8 cellular contexts compared by ENCODE assay signal in the genomic region with DNA sequence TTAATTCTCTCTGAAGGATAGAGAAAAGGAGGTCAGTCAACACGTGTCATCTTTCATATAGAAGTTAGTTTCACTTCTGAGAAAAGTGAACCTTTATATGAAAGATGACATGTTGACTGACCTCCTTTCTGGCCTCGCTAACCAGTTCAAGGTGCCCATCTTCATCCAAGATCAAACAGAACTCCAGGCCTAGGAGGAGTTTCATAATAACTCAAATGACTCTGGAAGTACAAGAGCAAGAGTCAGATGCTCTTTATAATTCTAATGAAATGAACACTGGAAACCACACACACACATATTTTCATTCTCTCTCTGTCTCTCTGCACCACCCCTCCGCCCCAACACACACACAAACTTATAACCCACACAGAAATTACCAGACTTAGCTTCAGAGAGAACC. TPM values are rescaled to one million over a fixed set of nuclear protein-coding genes. Genes with fewer than 3 reads are reported as not detected.
DNase-seq lines count a peak whose midpoint lies in the region; ATAC-seq and FAIRE-seq lines count a peak whose summit lies in the region.

No MANE protein-coding gene starts in this region.

- POLR2A ChIA-PET in naive thymus-derived CD8-positive, alpha-beta T cell (lab: Charles Lee), result interaction anchor here (0.9 to 6.7 kb wide), 14 partner anchors 13 to 103 kb away, joined by 3 to 129 read pairs (median 5); partner anchors contain the start of gene ANKRD44

- H3K4me1 Mint-ChIP-seq in T-helper 17 cell, result peaks cover 70% of the 10 kb centered on the region
- peaks cover 52 to 97% (median 88%) of the 10 kb centered on the region in 4 donors for H3K4me1 Mint-ChIP-seq in naive thymus-derived CD8-positive, alpha-beta T cell

- H3K4me3 Mint-ChIP-seq in T-helper 17 cell, result peak overlapping the region; percentile 86
- H3K4me3 Mint-ChIP-seq in naive thymus-derived CD8-positive, alpha-beta T cell, result peak overlapping the region; percentile 67 to 94 (median 78)

- ATAC-seq in GM18861 (IDR thresholded peaks at IDR 0.05; ENCODE audit: unreplicated experiment), result peak; percentile 21
- peak; percentile 37 for ATAC-seq in HG02623 (IDR thresholded peaks at IDR 0.05; ENCODE audit: unreplicated experiment)
- peak; percentile 64 for ATAC-seq in T-helper 17 cell
- peak; percentile 35 to 46 for ATAC-seq in naive thymus-derived CD8-positive, alpha-beta T cell

- no peak for DNase-seq in T-helper 17 cell
- peak in 2 of 10 donors; percentile 47 to 57 for DNase-seq in naive thymus-derived CD8-positive, alpha-beta T cell
- no peak for DNase-seq in NK-92 treated with Interleukin-12 subunit alpha and Interleukin-12 subunit beta, amount 100 ng/mL, for 24 hours (lab: John Stamatoyannopoulos, UW)
- DNase-seq in NCI-H2171 treated with DMSO at 0.1 percent for 48 hours (lab: John Stamatoyannopoulos, UW), result no peak
- no peak for DNase-seq in frontal cortex (ENCODE audit: low spot score in 2 of 2)
- no peak for DNase-seq in inferior parietal cortex (ENCODE audit: extremely low spot score)

- peaks cover 9% of the 10 kb centered on the region for H3K36me3 Mint-ChIP-seq in T-helper 17 cell (ENCODE audit: low read depth)
- peaks cover 7 to 27% (median 24%) of the 10 kb centered on the region in 3 donors for H3K36me3 Mint-ChIP-seq in naive thymus-derived CD8-positive, alpha-beta T cell

- no peak for FAIRE-seq in frontal cortex (lab: Jason Lieb, UNC)

- H3K27me3 Mint-ChIP-seq in T-helper 17 cell, result no peaks in the 10 kb centered on the region
- H3K27me3 Mint-ChIP-seq in naive thymus-derived CD8-positive, alpha-beta T cell, result no peaks in the 10 kb centered on the region

- H3K9me3 Mint-ChIP-seq in naive thymus-derived CD8-positive, alpha-beta T cell, result peaks cover 0 to 14% (median 0%) of the 10 kb centered on the region in 9 donors

- H3K27ac Mint-ChIP-seq in T-helper 17 cell, result peak overlapping the region; percentile 99
- H3K27ac Mint-ChIP-seq in naive thymus-derived CD8-positive, alpha-beta T cell, result peak overlapping the region; percentile 93 to 98 (median 95)

- H3K9me3 ChIP-seq in T-helper 17 cell (ENCODE audit: control insufficient read depth, low read length, poor library complexity, severe bottlenecking), result no peaks in the 10 kb centered on the region

RNA-seq across cellular contexts. Expression of gene ANKRD44, which starts 16.3 kb away (rescaled TPM):
- total RNA-seq in T-helper 17 cell (100 to 1,000 TPM; 232 to 246 TPM), frontal cortex (101 TPM)
- total RNA-seq in naive thymus-derived CD8-positive, alpha-beta T cell, result 100 to 1,000 TPM; 269 to 279 TPM
- polyA plus RNA-seq in naive thymus-derived CD8-positive, alpha-beta T cell, result 10 to 100 TPM; 85.8 to 96.1 (median 94.2) TPM
